In genomic region chr10:16685551-16685950, GRCh38 we compare ENCODE assay signal across 29 cellular contexts.
"Had no signal": no experiment of that assay in that cellular context is flagged by ENCODE, and none has a peak within 500 bp of the region (broad histone marks: within the 10 kb centered on the region; RNA-seq: fewer than 3 reads in every experiment).

No MANE protein-coding gene starts in this region.

- H3K36me3 ChIP-seq: MG63 had no signal

- H3K4me2 ChIP-seq: KMS-11 had no signal

- DNase-seq: Karpas-422, Kasumi-1, MG63, MM.1S, MV-4-11, NCI-H1048, NCI-H1092, NCI-H1105, NCI-H1105 treated with DMSO at 0.1 percent for 48 hours, NCI-H1417 treated with DMSO at 0.1 percent for 48 hours, NCI-H1436 treated with DMSO at 0.1 percent for 48 hours, NCI-H146, NCI-H1694, NCI-H1694 treated with DMSO at 0.1 percent for 48 hours, NCI-H187, NCI-H187 treated with DMSO at 0.1 percent for 48 hours, NCI-H1930, NCI-H2029, NCI-H2029 treated with DMSO at 0.1 percent for 48 hours, NCI-H2081 treated with DMSO at 0.1 percent for 48 hours, NCI-H2107, NCI-H2171, NCI-H2171 treated with DMSO at 0.1 percent for 48 hours, NCI-H2227 treated with DMSO at 0.1 percent for 48 hours, NCI-H226, NCI-H446, NCI-H446 treated with DMSO at 0.1 percent for 48 hours, NCI-H510A had no signal

- H3K9ac ChIP-seq: KMS-11 had no signal

- H3K9me3 ChIP-seq: MG63 had no signal

- H3K27me3 ChIP-seq: MG63 had no signal

- H3K27ac ChIP-seq: KMS-11 had no signal

- H3K4me3 ChIP-seq: MG63 had no signal
